8 cellular contexts compared by ENCODE assay signal in genomic region chr22:49789289-49790141, GRCh38. TPM values are rescaled to one million over a fixed set of nuclear protein-coding genes. Genes with fewer than 3 reads are reported as not detected.
DNase-seq lines count a peak whose midpoint lies in the region; ATAC-seq, FAIRE-seq and TF ChIP-seq lines count a peak whose summit lies in the region.

No MANE protein-coding gene starts in this region.

- no peak overlapping the region for H3K4me3 ChIP-seq in AG10803 (ENCODE audit: low read length)
- peak overlapping the region; percentile 12 for H3K4me3 ChIP-seq in naive thymus-derived CD4-positive, alpha-beta T cell (ENCODE audit: low read length)

- FAIRE-seq in D721Med (lab: Jason Lieb, UNC), result no peak

- H3K36me3 ChIP-seq in naive thymus-derived CD4-positive, alpha-beta T cell (ENCODE audit: control insufficient read depth in 2 of 3, insufficient read depth in 3 of 3, low read length in 3 of 3), result peaks cover 2 to 72% (median 13%) of the 10 kb centered on the region in 3 experiments

- peaks cover 94% of the 10 kb centered on the region for H3K36me3 Mint-ChIP-seq in dendritic cell treated with granulocyte-macrophage colony-stimulating factor and Interleukin-4, amounts not matched to agents 40 ng/mL and 50 ng/mL, for 4 days (ENCODE audit: low read depth)
- peaks cover 5 to 44% (median 19%) of the 10 kb centered on the region in 5 donors for H3K36me3 Mint-ChIP-seq in naive thymus-derived CD4-positive, alpha-beta T cell

- H3K4me1 ChIP-seq in naive thymus-derived CD4-positive, alpha-beta T cell (ENCODE audit: control insufficient read depth in 2 of 2, insufficient read depth in 2 of 2, low read length in 2 of 2), result peaks cover 12 to 22% of the 10 kb centered on the region in 2 donors

- peaks cover 41% of the 10 kb centered on the region for H3K4me1 Mint-ChIP-seq in dendritic cell treated with granulocyte-macrophage colony-stimulating factor and Interleukin-4, amounts not matched to agents 40 ng/mL and 50 ng/mL, for 4 days (ENCODE audit: low read depth)
- H3K4me1 Mint-ChIP-seq in naive thymus-derived CD4-positive, alpha-beta T cell, result peaks cover 32 to 69% (median 62%) of the 10 kb centered on the region in 7 donors

- no peaks in the 10 kb centered on the region for H3K27me3 Mint-ChIP-seq in dendritic cell treated with granulocyte-macrophage colony-stimulating factor and Interleukin-4, amounts not matched to agents 40 ng/mL and 50 ng/mL, for 4 days
- no peaks in the 10 kb centered on the region for H3K27me3 Mint-ChIP-seq in naive thymus-derived CD4-positive, alpha-beta T cell

- H3K9me3 ChIP-seq in naive thymus-derived CD4-positive, alpha-beta T cell (ENCODE audit: control insufficient read depth in 2 of 3, low read length in 3 of 3), result no peaks in the 10 kb centered on the region

- H3K4me3 Mint-ChIP-seq in dendritic cell treated with granulocyte-macrophage colony-stimulating factor and Interleukin-4, amounts not matched to agents 40 ng/mL and 50 ng/mL, for 4 days, result peak overlapping the region; percentile 57
- peak overlapping the region; percentile 61 to 85 (median 78) for H3K4me3 Mint-ChIP-seq in naive thymus-derived CD4-positive, alpha-beta T cell

- intact Hi-C loops in dendritic cell treated with granulocyte-macrophage colony-stimulating factor and Interleukin-4, amounts not matched to agents 40 ng/mL and 50 ng/mL, for 4 days (cut with micrococcal nuclease), result no loop called here
- intact Hi-C loops in naive thymus-derived CD4-positive, alpha-beta T cell (cut with micrococcal nuclease), result loop anchor here in 1 of 2 donors (1.0 to 5.0 kb wide), 4 partner anchors 19 to 129 kb away; partner anchors contain the start of genes ALG12, CRELD2 and ZBED4

- H3K9me3 Mint-ChIP-seq in dendritic cell treated with granulocyte-macrophage colony-stimulating factor and Interleukin-4, amounts not matched to agents 40 ng/mL and 50 ng/mL, for 4 days, result no peaks in the 10 kb centered on the region
- H3K9me3 Mint-ChIP-seq in naive thymus-derived CD4-positive, alpha-beta T cell, result peaks cover 0 to 4% (median 0%) of the 10 kb centered on the region in 11 donors

- H3K27ac Mint-ChIP-seq in dendritic cell treated with granulocyte-macrophage colony-stimulating factor and Interleukin-4, amounts not matched to agents 40 ng/mL and 50 ng/mL, for 4 days, result peak overlapping the region; percentile 72
- peak overlapping the region; percentile 80 to 95 (median 92) for H3K27ac Mint-ChIP-seq in naive thymus-derived CD4-positive, alpha-beta T cell

- ATAC-seq in naive thymus-derived CD4-positive, alpha-beta T cell, result peak; percentile 68
- ATAC-seq in GM19467 (IDR thresholded peaks at IDR 0.05; ENCODE audit: unreplicated experiment), result no peak

- CTCF ChIA-PET in naive thymus-derived CD4-positive, alpha-beta T cell (lab: Charles Lee), result interaction anchor here (0.6 to 1.1 kb wide), 4 partner anchors 58 to 176 kb away, joined by 3 to 4 read pairs (median 3); no protein-coding TSS in a partner anchor

- TF ChIP-seq CTCF in AG10803 (conservative IDR thresholded peaks at IDR 0.05; ENCODE audit: low read length), result no peak
- TF ChIP-seq CTCF in D721Med (IDR thresholded peaks at IDR 0.05; ENCODE audit: insufficient read depth, missing control alignments), result no peak

- H3K27ac ChIP-seq in naive thymus-derived CD4-positive, alpha-beta T cell (ENCODE audit: low read depth, low read length), result peak overlapping the region; percentile 72

- POLR2A ChIA-PET in naive thymus-derived CD4-positive, alpha-beta T cell (lab: Charles Lee), result interaction anchor here (0.6 to 1.8 kb wide), 10 partner anchors 11 to 136 kb away, joined by 3 to 6 read pairs (median 4); partner anchors contain the start of genes ALG12 and CRELD2

- no peaks in the 10 kb centered on the region for H3K27me3 ChIP-seq in naive thymus-derived CD4-positive, alpha-beta T cell (ENCODE audit: control insufficient read depth in 2 of 2, insufficient read depth in 2 of 2, low read length in 2 of 2)

- DNase-seq in AG10803 (ENCODE audit: low read depth), result peak; percentile 54
- peak; percentile 74 for DNase-seq in SIG-M5 treated with dmso at 0.1 percent for 504 hours (lab: John Stamatoyannopoulos, UW; ENCODE audit: unreplicated experiment)
- DNase-seq in naive thymus-derived CD4-positive, alpha-beta T cell, result peak in 7 of 9 donors; percentile 38 to 64 (median 54)
- DNase-seq in HPDE6-E6E7 (ENCODE audit: extremely low spot score), result no peak
- DNase-seq in NCI-H345 treated with DMSO at 0.1 percent for 48 hours (lab: John Stamatoyannopoulos, UW; ENCODE audit: unreplicated experiment), result no peak
- no peak for DNase-seq in D721Med (ENCODE audit: insufficient read length, low spot score)

RNA-seq across cellular contexts. Expression of gene BRD1, which starts 38.2 kb away (rescaled TPM):
- 100 to 1,000 TPM in 2 of 5 experiments, 10 to 100 TPM in 3; 50.0 to 130 (median 87.7) TPM for total RNA-seq in naive thymus-derived CD4-positive, alpha-beta T cell
- polyA plus RNA-seq in naive thymus-derived CD4-positive, alpha-beta T cell, result 1 to 10 TPM; 2.8 to 3.4 TPM

Comparison
In these comparisons a context has a peak if more than half of its experiments do, and no peak if none do; other contexts are left out.
1. DNase-seq: peak in AG10803 (single experiment), SIG-M5 treated with dmso at 0.1 percent for 504 hours (single experiment) and naive thymus-derived CD4-positive, alpha-beta T cell (7 of 9); none in HPDE6-E6E7 (single experiment), NCI-H345 treated with DMSO at 0.1 percent for 48 hours (single experiment) and D721Med (single experiment).